In genomic region chr14:103074699-103075341, GRCh38 we compare ENCODE assay signal across 1 cellular context.
TF ChIP-seq lines count a peak whose summit lies in the region.

No MANE protein-coding gene starts in this region.

TF ChIP-seq in HepG2, 621 proteins besides CTCF, POLR2A, EP300 and RAD21 (continued from another document and continues in another):
- TF ChIP-seq HIC2 (CRISPR knock-in tag; IDR thresholded peaks at IDR 0.05; ENCODE audit: low read depth) (peak; percentile 52; the same call in 1 of the 2 replicates), ZNF335 (CRISPR knock-in tag; IDR thresholded peaks at IDR 0.05) (0 out of 2 replicates have a peak, but pooled peaks have one; percentile 2), REPIN1 (CRISPR knock-in tag; IDR thresholded peaks at IDR 0.05; ENCODE audit: borderline replicate concordance, low read depth) (no peak), RORA (CRISPR knock-in tag; IDR thresholded peaks at IDR 0.05) (no peak), TCF7L2 (IDR thresholded peaks at IDR 0.05; ENCODE audit: low read depth, low read length) (no peak), ZNF121 (CRISPR knock-in tag; IDR thresholded peaks at IDR 0.05) (0 out of 2 replicates have a peak, but pooled peaks have one; percentile 21), ZNF780A (CRISPR knock-in tag; IDR thresholded peaks at IDR 0.05) (no peak), ZEB1 (IDR thresholded peaks at IDR 0.05; ENCODE audit: insufficient replicate concordance, low read depth) (peak; percentile 64), KLF16 (CRISPR knock-in tag; IDR thresholded peaks at IDR 0.05) (no peak), DDIT3 (CRISPR knock-in tag; IDR thresholded peaks at IDR 0.05) (no peak), ZGPAT (CRISPR knock-in tag; IDR thresholded peaks at IDR 0.05) (no peak), IRF9 (CRISPR knock-in tag; IDR thresholded peaks at IDR 0.05; ENCODE audit: borderline replicate concordance) (no peak), NFE2 (CRISPR knock-in tag; IDR thresholded peaks at IDR 0.05) (no peak), KDM2A (CRISPR knock-in tag; IDR thresholded peaks at IDR 0.05; ENCODE audit: borderline replicate concordance, low read depth) (no peak; the same call in 1 of the 2 replicates), MED1 (CRISPR knock-in tag; IDR thresholded peaks at IDR 0.05) (no peak), ARNTL (CRISPR knock-in tag; IDR thresholded peaks at IDR 0.05) (no peak), TAF1 (CRISPR knock-in tag; IDR thresholded peaks at IDR 0.05) (no peak), NCOA2 (CRISPR knock-in tag; IDR thresholded peaks at IDR 0.05) (no peak), SAP130 (CRISPR knock-in tag; IDR thresholded peaks at IDR 0.05; ENCODE audit: low read depth) (peak; percentile 57), LCORL (IDR thresholded peaks at IDR 0.05) (no peak), LCORL (CRISPR knock-in tag; IDR thresholded peaks at IDR 0.05) (peak; percentile 52), ZNF234 (CRISPR knock-in tag; conservative IDR thresholded peaks at IDR 0.05) (no peak), KAT2B (IDR thresholded peaks at IDR 0.05; ENCODE audit: borderline replicate concordance, low read depth, low read length) (no peak), ZSCAN30 (CRISPR knock-in tag; IDR thresholded peaks at IDR 0.05) (no peak), CBX1 (IDR thresholded peaks at IDR 0.05; ENCODE audit: low read depth) (no peak), ZNF205 (CRISPR knock-in tag; IDR thresholded peaks at IDR 0.05) (no peak), FIP1L1 (IDR thresholded peaks at IDR 0.05; ENCODE audit: borderline replicate concordance, insufficient read depth, low read depth, low read length) (no peak), ZNF75D (CRISPR knock-in tag; IDR thresholded peaks at IDR 0.05; ENCODE audit: borderline replicate concordance) (no peak), RBM39 (IDR thresholded peaks at IDR 0.05; ENCODE audit: low read depth, low read length, poor library complexity, severe bottlenecking) (no peak), SAFB2 (CRISPR knock-in tag; IDR thresholded peaks at IDR 0.05; ENCODE audit: borderline replicate concordance, low read depth) (0 out of 2 replicates have a peak, but pooled peaks have one; percentile 12), THRA (CRISPR knock-in tag; IDR thresholded peaks at IDR 0.05; ENCODE audit: borderline replicate concordance) (no peak), ZNF430 (CRISPR knock-in tag; IDR thresholded peaks at IDR 0.05) (no peak; the same call in 1 of the 2 replicates), POLR2AphosphoS5 (IDR thresholded peaks at IDR 0.05; ENCODE audit: low read depth, low read length) (no peak), RARA (CRISPR knock-in tag; IDR thresholded peaks at IDR 0.05) (peak; percentile 65), ZNF530 (CRISPR knock-in tag; IDR thresholded peaks at IDR 0.05; ENCODE audit: low read depth) (no peak), ZFX (CRISPR knock-in tag; IDR thresholded peaks at IDR 0.05; ENCODE audit: low read depth) (no peak), ZKSCAN5 (CRISPR knock-in tag; IDR thresholded peaks at IDR 0.05) (no peak), RELA (CRISPR knock-in tag; IDR thresholded peaks at IDR 0.05) (no peak), ATF7 (IDR thresholded peaks at IDR 0.05) (no peak), ATF7 (CRISPR knock-in tag; IDR thresholded peaks at IDR 0.05) (no peak), NCOR1 (IDR thresholded peaks at IDR 0.05; ENCODE audit: borderline replicate concordance, low read length) (no peak), MXI1 (IDR thresholded peaks at IDR 0.05; ENCODE audit: borderline replicate concordance, low read depth, low read length) (0 out of 3 replicates have a peak, but pooled peaks have one; percentile 23), TBX3 (IDR thresholded peaks at IDR 0.05; ENCODE audit: borderline replicate concordance) (no peak), TCF12 (IDR thresholded peaks at IDR 0.05) (no peak), TCF12 (CRISPR knock-in tag; IDR thresholded peaks at IDR 0.05) (no peak), CAMTA2 (CRISPR knock-in tag; IDR thresholded peaks at IDR 0.05; ENCODE audit: borderline replicate concordance) (no peak), TRAFD1 (CRISPR knock-in tag; IDR thresholded peaks at IDR 0.05; ENCODE audit: borderline replicate concordance) (no peak), POGK (CRISPR knock-in tag; conservative IDR thresholded peaks at IDR 0.05) (no peak), MNT (IDR thresholded peaks at IDR 0.05) (no peak), SOX5 (CRISPR knock-in tag; IDR thresholded peaks at IDR 0.05; ENCODE audit: borderline replicate concordance) (no peak)
